ENCODE assay signal across 18 cellular contexts in genomic region chr22:40403651-40404050, GRCh38. TPM values are rescaled to one million over a fixed set of nuclear protein-coding genes. Genes with fewer than 3 reads are reported as not detected.
DNase-seq lines count a peak whose midpoint lies in the region; ATAC-seq and TF ChIP-seq lines count a peak whose summit lies in the region.
"Had no signal": no experiment of that assay in that cellular context is flagged by ENCODE, and none has a peak within 500 bp of the region (broad histone marks: within the 10 kb centered on the region; RNA-seq: fewer than 3 reads in every experiment).

No MANE protein-coding gene starts in this region.

- intact Hi-C loops in activated naive CD4-positive, alpha-beta T cell treated with anti-CD3 and anti-CD28 coated beads for 36 hours (cut with micrococcal nuclease): no loop called here
- intact Hi-C loops in lower lobe of right lung (cut with DNase I): no loop called here

- peak overlapping the region; percentile 24 for H3K27ac Mint-ChIP-seq in activated naive CD4-positive, alpha-beta T cell treated with anti-CD3 and anti-CD28 coated beads for 36 hours
- peak overlapping the region; percentile 84 for H3K27ac Mint-ChIP-seq in T-helper 17 cell
- H3K27ac Mint-ChIP-seq in stimulated activated memory B cell treated with anti-CD40 and anti-IgM and Interleukin-4, amounts not matched to agents 10 μg/mL and 1 μg/mL and 100 μg/mL, for 72 hours: peak overlapping the region; percentile 53

- H4K20me1 ChIP-seq in GM23248 (ENCODE audit: insufficient read depth): no peaks in the 10 kb centered on the region

- no peaks in the 10 kb centered on the region for H3K9me3 Mint-ChIP-seq in activated naive CD4-positive, alpha-beta T cell treated with anti-CD3 and anti-CD28 coated beads for 36 hours
- no peaks in the 10 kb centered on the region for H3K9me3 Mint-ChIP-seq in stimulated activated memory B cell treated with anti-CD40 and anti-IgM and Interleukin-4, amounts not matched to agents 10 μg/mL and 1 μg/mL and 100 μg/mL, for 72 hours

- no peaks in the 10 kb centered on the region for H3K9me2 ChIP-seq in GM23248 (ENCODE audit: insufficient read depth)

- CTCF ChIA-PET in activated naive CD4-positive, alpha-beta T cell treated with anti-CD3 and anti-CD28 coated beads for 36 hours (lab: Charles Lee): interaction anchor here (1.0 kb wide), 1 partner anchor 29 kb away, joined by 5 read pairs; no protein-coding TSS in a partner anchor

- in situ Hi-C loops in GM23248 (cut with MboI): no loop called here

- H3K4me3 ChIP-seq in lower lobe of right lung: no peak overlapping the region
- no peak overlapping the region for H3K4me3 ChIP-seq in GM23248
- H3K4me3 ChIP-seq: colonic mucosa had no signal

- H3K79me2 ChIP-seq in GM23248 (ENCODE audit: insufficient read depth): no peaks in the 10 kb centered on the region

- H3K9ac ChIP-seq in GM23248: no peak overlapping the region

- no peaks in the 10 kb centered on the region for H3F3A ChIP-seq in GM23248 (ENCODE audit: insufficient read depth)

- DNase-seq in activated naive CD4-positive, alpha-beta T cell treated with anti-CD3 and anti-CD28 coated beads for 36 hours: no peak
- no peak for DNase-seq in activated naive CD4-positive, alpha-beta T cell treated with Interleukin-2 at 50 U/mL for 16 hours
- no peak for DNase-seq in T-helper 17 cell
- peak; percentile 16 for DNase-seq in lower lobe of right lung
- no peak for DNase-seq in DMS153 treated with DMSO at 0.1 percent for 48 hours (lab: John Stamatoyannopoulos, UW; ENCODE audit: unreplicated experiment)
- no peak for DNase-seq in GM23248
- DNase-seq in cerebellar cortex (ENCODE audit: low spot score): no peak
- DNase-seq: activated CD8-positive, alpha-beta memory T cell treated with anti-CD3 and anti-CD28 coated beads, Interleukin-2, amount 50 U/mL, for 4 hours; amygdala; colonic mucosa; H7; NCI-H1436; retina; SW 1271 had no signal

- no peak for TF ChIP-seq CTCF in lower lobe of right lung (IDR thresholded peaks at IDR 0.05)

- H3K4me1 ChIP-seq in lower lobe of right lung: peaks cover 28% of the 10 kb centered on the region
- H3K4me1 ChIP-seq in GM23248 (ENCODE audit: insufficient read depth): no peaks in the 10 kb centered on the region
- H3K4me1 ChIP-seq: colonic mucosa had no signal

- peaks cover 21% of the 10 kb centered on the region for H3K36me3 Mint-ChIP-seq in activated naive CD4-positive, alpha-beta T cell treated with anti-CD3 and anti-CD28 coated beads for 36 hours (ENCODE audit: low read depth)
- H3K36me3 Mint-ChIP-seq in T-helper 17 cell (ENCODE audit: low read depth): peaks cover 6% of the 10 kb centered on the region
- peaks cover 50% of the 10 kb centered on the region for H3K36me3 Mint-ChIP-seq in stimulated activated memory B cell treated with anti-CD40 and anti-IgM and Interleukin-4, amounts not matched to agents 10 μg/mL and 1 μg/mL and 100 μg/mL, for 72 hours

- H3K27ac ChIP-seq in lower lobe of right lung: no peak overlapping the region
- H3K27ac ChIP-seq in GM23248: no peak overlapping the region
- H3K27ac ChIP-seq: colonic mucosa, epithelial cell of prostate, VCaP had no signal

- peaks cover 47% of the 10 kb centered on the region for H3K4me1 Mint-ChIP-seq in activated naive CD4-positive, alpha-beta T cell treated with anti-CD3 and anti-CD28 coated beads for 36 hours (ENCODE audit: low read depth)
- peaks cover 46% of the 10 kb centered on the region for H3K4me1 Mint-ChIP-seq in T-helper 17 cell
- H3K4me1 Mint-ChIP-seq in stimulated activated memory B cell treated with anti-CD40 and anti-IgM and Interleukin-4, amounts not matched to agents 10 μg/mL and 1 μg/mL and 100 μg/mL, for 72 hours: peaks cover 50% of the 10 kb centered on the region

- no peaks in the 10 kb centered on the region for H3K27me3 ChIP-seq in lower lobe of right lung (ENCODE audit: low read depth)
- no peaks in the 10 kb centered on the region for H3K27me3 ChIP-seq in GM23248 (replicated peaks; ENCODE audit: insufficient read depth)
- H3K27me3 ChIP-seq: colonic mucosa had no signal

- H3K9me3 ChIP-seq in T-helper 17 cell (ENCODE audit: control insufficient read depth, low read length, poor library complexity, severe bottlenecking) (no peaks in the 10 kb centered on the region), lower lobe of right lung (no peaks in the 10 kb centered on the region), GM23248 (ENCODE audit: low read depth) (no peaks in the 10 kb centered on the region)
- H3K9me3 ChIP-seq: colonic mucosa had no signal

- no peak overlapping the region for H3K4me3 Mint-ChIP-seq in activated naive CD4-positive, alpha-beta T cell treated with anti-CD3 and anti-CD28 coated beads for 36 hours
- H3K4me3 Mint-ChIP-seq in T-helper 17 cell: peak overlapping the region; percentile 31
- H3K4me3 Mint-ChIP-seq in stimulated activated memory B cell treated with anti-CD40 and anti-IgM and Interleukin-4, amounts not matched to agents 10 μg/mL and 1 μg/mL and 100 μg/mL, for 72 hours: no peak overlapping the region

- H2AFZ ChIP-seq in GM23248: no peak overlapping the region

- ATAC-seq in T-helper 17 cell (no peak), lower lobe of right lung (no peak)
- ATAC-seq in stimulated activated memory B cell treated with anti-CD40 and anti-IgM and Interleukin-4, amounts not matched to agents 10 μg/mL and 1 μg/mL and 100 μg/mL, for 72 hours: no peak
- ATAC-seq: left lobe of liver had no signal

- no peaks in the 10 kb centered on the region for H3K27me3 Mint-ChIP-seq in activated naive CD4-positive, alpha-beta T cell treated with anti-CD3 and anti-CD28 coated beads for 36 hours (ENCODE audit: low read depth)
- H3K27me3 Mint-ChIP-seq in T-helper 17 cell: no peaks in the 10 kb centered on the region
- no peaks in the 10 kb centered on the region for H3K27me3 Mint-ChIP-seq in stimulated activated memory B cell treated with anti-CD40 and anti-IgM and Interleukin-4, amounts not matched to agents 10 μg/mL and 1 μg/mL and 100 μg/mL, for 72 hours

- no peak overlapping the region for H3K4me2 ChIP-seq in GM23248 (ENCODE audit: unreplicated experiment)

- peaks cover 80% of the 10 kb centered on the region for H3K36me3 ChIP-seq in lower lobe of right lung
- peaks cover 9% of the 10 kb centered on the region; the same call in 1 of the 2 replicates for H3K36me3 ChIP-seq in GM23248 (ENCODE audit: low read depth)

- 87 to 89% methylated on average over 7 of the region's 7 CpGs for WGBS in GM23248 (ENCODE audit: low coverage in 1 of 2, low lambda C conversion rate in 2 of 2, missing lambda C conversion rate in 2 of 2), 2 experiments

RNA-seq across cellular contexts. Expression of gene SGSM3, which starts 33.3 kb away (rescaled TPM):
- 10 to 100 TPM; 65.7 to 66.4 TPM for total RNA-seq in activated naive CD4-positive, alpha-beta T cell treated with anti-CD3 and anti-CD28 coated beads for 36 hours
- total RNA-seq in T-helper 17 cell: 10 to 100 TPM; 56.7 to 79.4 TPM
- 80.3 TPM for total RNA-seq in lower lobe of right lung
- total RNA-seq in GM23248 (2014; rRNA removed; shearing (Covaris generic)): 40.8 and 45.2 TPM in 2 replicates
- polyA plus RNA-seq in GM23248 (2016; fragmentation: Nextera tagmentation; extraction: Ambion mirVana): 47.6 and 48.2 TPM in 2 replicates

RNA-seq across cellular contexts. Expression of gene ADSL, which starts 57.4 kb away (rescaled TPM):
- 100 to 1,000 TPM; 125 to 129 TPM for total RNA-seq in activated naive CD4-positive, alpha-beta T cell treated with anti-CD3 and anti-CD28 coated beads for 36 hours
- 10 to 100 TPM; 59.2 to 67.5 TPM for total RNA-seq in T-helper 17 cell
- total RNA-seq in lower lobe of right lung: 38.1 TPM
- 108 and 123 TPM in 2 replicates for total RNA-seq in GM23248 (2014; rRNA removed; shearing (Covaris generic))
- polyA plus RNA-seq in GM23248 (2016; fragmentation: Nextera tagmentation; extraction: Ambion mirVana): 70.8 and 72.5 TPM in 2 replicates

Comparison
In these comparisons a context has a peak if more than half of its experiments do, and no peak if none do; other contexts are left out.
1. H3K27ac Mint-ChIP-seq: peak in every context shown above with its lines; median percentile 84 in T-helper 17 cell; 53 in stimulated activated memory B cell treated with anti-CD40 and anti-IgM and Interleukin-4, amounts not matched to agents 10 μg/mL and 1 μg/mL and 100 μg/mL, for 72 hours; 24 in activated naive CD4-positive, alpha-beta T cell treated with anti-CD3 and anti-CD28 coated beads for 36 hours.